22 cellular contexts compared by ENCODE assay signal in the genomic region with DNA sequence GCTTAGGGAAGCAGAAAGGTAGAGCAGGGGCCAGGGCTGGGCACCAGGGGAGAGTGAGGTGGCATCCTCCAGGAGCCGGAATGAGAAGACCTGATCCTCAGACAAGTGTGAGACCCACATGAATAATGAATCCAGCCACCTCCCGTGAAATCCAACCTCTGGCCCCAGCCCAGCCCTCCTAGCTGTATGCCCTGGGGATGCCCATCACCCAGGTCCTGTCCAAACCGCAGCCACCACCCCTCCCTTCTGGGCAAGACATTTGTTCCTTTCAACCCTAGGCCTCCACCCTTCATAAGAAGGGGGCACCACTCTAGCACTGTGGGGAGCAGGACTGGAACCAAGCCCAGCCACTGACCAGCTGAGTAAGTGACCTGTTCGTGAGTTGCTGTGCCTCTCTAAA. TPM values are rescaled to one million over a fixed set of nuclear protein-coding genes. Genes with fewer than 3 reads are reported as not detected.
A peak's percentile ranks its signal among the peaks of the same experiment; 100 is the strongest.
DNase-seq lines count a peak whose midpoint lies in the region; ATAC-seq and TF ChIP-seq lines count a peak whose summit lies in the region.
"Had no signal": no experiment of that assay in that cellular context is flagged by ENCODE, and none has a peak within 500 bp of the region (broad histone marks: within the 10 kb centered on the region; RNA-seq: fewer than 3 reads in every experiment).

No MANE protein-coding gene starts in this region.

- TF ChIP-seq CTCF in chondrocyte (IDR thresholded peaks at IDR 0.05) (no peak), upper lobe of right lung (IDR thresholded peaks at IDR 0.05) (no peak)

- no peaks in the 10 kb centered on the region for H3K36me3 ChIP-seq in upper lobe of right lung
- H3K36me3 ChIP-seq: BE2C, HAP-1 had no signal

- H3K9me3 Mint-ChIP-seq in chondrocyte (ENCODE audit: low read depth) = no peaks in the 10 kb centered on the region
- H3K9me3 Mint-ChIP-seq: CD8-positive, alpha-beta T cell; HFFc6 had no signal

- no peak overlapping the region for H3K27ac ChIP-seq in right cardiac atrium (ENCODE audit: low read length)
- no peak overlapping the region for H3K27ac ChIP-seq in upper lobe of right lung
- H3K27ac ChIP-seq: A549, C4-2B had no signal

- 82% methylated on average over 4 of the region's 4 CpGs for WGBS in right cardiac atrium

- H3K27me3 Mint-ChIP-seq in chondrocyte (ENCODE audit: low read depth) = peaks cover 5% of the 10 kb centered on the region

- peaks cover 5% of the 10 kb centered on the region for H3K4me1 Mint-ChIP-seq in chondrocyte (ENCODE audit: low read depth)

- H3K27me3 ChIP-seq in right cardiac atrium (ENCODE audit: control insufficient read depth, insufficient read depth) = no peaks in the 10 kb centered on the region
- peaks cover 17% of the 10 kb centered on the region for H3K27me3 ChIP-seq in upper lobe of right lung
- H3K27me3 ChIP-seq: BE2C had no signal

- H3K4me1 ChIP-seq in right cardiac atrium (ENCODE audit: control insufficient read depth, insufficient read depth, low read length) (no peaks in the 10 kb centered on the region), upper lobe of right lung (peaks cover 4% of the 10 kb centered on the region)
- H3K4me1 ChIP-seq: HAP-1 had no signal

- no peak overlapping the region for H3K4me3 Mint-ChIP-seq in chondrocyte (ENCODE audit: unreplicated experiment)
- H3K4me3 Mint-ChIP-seq: CD4-positive, CD25-positive, alpha-beta regulatory T cell; CD8-positive, alpha-beta T cell; HFFc6 had no signal

- peak; percentile 26 for DNase-seq in Right ventricle myocardium superior
- DNase-seq in right cardiac atrium = no peak
- DNase-seq in chondrocyte (ENCODE audit: low spot score) = peak; percentile 68
- DNase-seq in myocyte (ENCODE audit: low read depth) = peak; percentile 65
- DNase-seq in upper lobe of right lung = peak; percentile 57
- no peak for DNase-seq in dedifferentiated amniotic fluid mesenchymal stem cell (ENCODE audit: extremely low spot score)
- no peak for DNase-seq in NCI-H69 (lab: John Stamatoyannopoulos, UW)
- DNase-seq: 8988T; ACHN; AML-193; BE2C; Caco-2; CD4-positive, CD25-positive, alpha-beta regulatory T cell; CD8-positive, alpha-beta T cell; DMS153; DND-41; GOT3; HFFc6 had no signal

- no peak overlapping the region for H3K27ac Mint-ChIP-seq in chondrocyte (ENCODE audit: unreplicated experiment)
- H3K27ac Mint-ChIP-seq: CD4-positive, CD25-positive, alpha-beta regulatory T cell; CD8-positive, alpha-beta T cell; HFFc6 had no signal

- no peak for ATAC-seq in Right ventricle myocardium superior (ENCODE audit: poor library complexity)
- no peak for ATAC-seq in right cardiac atrium
- no peak for ATAC-seq in upper lobe of right lung
- no peak for ATAC-seq in HG03342 (IDR thresholded peaks at IDR 0.05; ENCODE audit: unreplicated experiment)
- ATAC-seq: A549; CD8-positive, alpha-beta T cell had no signal

- intact Hi-C loops in Right ventricle myocardium superior (cut with DNase I) = no loop called here
- intact Hi-C loops in right cardiac atrium (cut with DNase I) = no loop called here
- intact Hi-C loops in upper lobe of right lung (cut with DNase I) = no loop called here

- H3K36me3 Mint-ChIP-seq in chondrocyte (ENCODE audit: low read depth) = no peaks in the 10 kb centered on the region
- H3K36me3 Mint-ChIP-seq: CD4-positive, CD25-positive, alpha-beta regulatory T cell; CD8-positive, alpha-beta T cell had no signal

- H3K9me3 ChIP-seq in right cardiac atrium (ENCODE audit: control insufficient read depth, low read length) (no peaks in the 10 kb centered on the region), upper lobe of right lung (no peaks in the 10 kb centered on the region)
- H3K9me3 ChIP-seq: A549, BE2C, Caco-2, HAP-1 had no signal

- H3K4me3 ChIP-seq in right cardiac atrium (ENCODE audit: low read length) (no peak overlapping the region), upper lobe of right lung (no peak overlapping the region)
- H3K4me3 ChIP-seq: A549, HAP-1 had no signal

RNA-seq across cellular contexts. Expression of a gene that starts 9.7 kb away (rescaled TPM):
- total RNA-seq in Right ventricle myocardium superior = 0.38 TPM
- total RNA-seq in right cardiac atrium = under 1 TPM; 0.33 to 0.94 (median 0.83) TPM
- 0.41 TPM for polyA plus RNA-seq in right cardiac atrium
- total RNA-seq in chondrocyte = 1.4 to 1.8 TPM (median 1.7 TPM) in 3 replicates
- 0.16 and 1.9 TPM in 2 replicates for total RNA-seq in myocyte
- polyA plus RNA-seq in myocyte (2012) = 4.0 TPM
- total RNA-seq in upper lobe of right lung = 1.6 TPM

RNA-seq across cellular contexts. Expression of a gene that starts 9.8 kb away (rescaled TPM):
- total RNA-seq in Right ventricle myocardium superior = 11.4 TPM
- 10 to 100 TPM; 21.1 to 28.1 (median 24.7) TPM for total RNA-seq in right cardiac atrium
- 18.0 TPM for polyA plus RNA-seq in right cardiac atrium
- 92.4 to 101 TPM (median 96.9 TPM) in 3 replicates for total RNA-seq in chondrocyte
- total RNA-seq in myocyte = 103 and 122 TPM in 2 replicates
- 77.4 TPM for polyA plus RNA-seq in myocyte (2012)
- 49.2 TPM for total RNA-seq in upper lobe of right lung

RNA-seq across cellular contexts. Expression of a gene that starts 21.6 kb away (rescaled TPM):
- 39.1 TPM for total RNA-seq in Right ventricle myocardium superior
- 10 to 100 TPM; 42.5 to 48.5 (median 47.5) TPM for total RNA-seq in right cardiac atrium
- 66.4 TPM for polyA plus RNA-seq in right cardiac atrium
- total RNA-seq in chondrocyte = 58.9 to 80.7 TPM (median 79.4 TPM) in 3 replicates
- total RNA-seq in myocyte = 134 and 204 TPM in 2 replicates
- polyA plus RNA-seq in myocyte (2012) = 85.7 TPM
- 50.0 TPM for total RNA-seq in upper lobe of right lung

RNA-seq across cellular contexts. Expression of a gene that starts 33.9 kb away (rescaled TPM):
- total RNA-seq in Right ventricle myocardium superior (6.4 TPM), right cardiac atrium (1 to 10 TPM; 4.3 to 7.5 (median 5.2) TPM), chondrocyte (4.8 to 6.6 TPM (median 5.4 TPM) in 3 replicates), myocyte (5.1 and 5.8 TPM in 2 replicates), upper lobe of right lung (6.5 TPM)
- 4.4 TPM for polyA plus RNA-seq in right cardiac atrium
- 8.4 TPM for polyA plus RNA-seq in myocyte (2012)

RNA-seq across cellular contexts. Expression of a gene that starts 33.9 kb away (rescaled TPM):
- 55.4 TPM for total RNA-seq in Right ventricle myocardium superior
- total RNA-seq in right cardiac atrium = 10 to 100 TPM; 47.2 to 62.6 (median 60.6) TPM
- polyA plus RNA-seq in right cardiac atrium = 90.6 TPM
- 54.0 to 74.1 TPM (median 57.3 TPM) in 3 replicates for total RNA-seq in chondrocyte
- 65.6 and 70.2 TPM in 2 replicates for total RNA-seq in myocyte
- 112 TPM for polyA plus RNA-seq in myocyte (2012)
- total RNA-seq in upper lobe of right lung = 60.5 TPM

Comparison
In these comparisons a context has a peak if more than half of its experiments do, and no peak if none do; other contexts are left out.
1. DNase-seq: peak in Right ventricle myocardium superior (single experiment), chondrocyte (single experiment), myocyte (single experiment) and upper lobe of right lung (single experiment); none in right cardiac atrium (0 of 3), dedifferentiated amniotic fluid mesenchymal stem cell (single experiment) and NCI-H69 (single experiment).